26 cellular contexts compared by ENCODE assay signal in the genomic region with DNA sequence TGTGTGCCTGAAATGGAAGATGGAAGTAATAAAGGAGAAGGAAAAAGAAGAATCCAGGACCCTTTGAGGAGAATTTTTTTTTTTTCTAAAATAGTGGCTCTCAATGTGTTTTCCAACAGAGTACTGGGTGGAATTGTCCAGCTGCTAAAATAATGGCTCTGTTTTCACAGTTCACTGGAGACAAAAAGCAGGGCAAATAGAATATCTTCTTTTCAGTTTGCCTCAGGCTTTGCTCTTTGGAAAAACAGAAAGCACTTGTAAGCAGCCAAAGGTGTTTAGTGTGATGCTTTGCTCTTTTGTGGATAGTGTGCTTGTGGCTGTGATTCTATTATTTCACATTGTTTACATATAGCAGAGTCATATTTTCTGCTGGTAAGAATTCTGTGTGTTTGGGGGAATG.
"Had no signal": no experiment of that assay in that cellular context is flagged by ENCODE, and none has a peak within 500 bp of the region (broad histone marks: within the 10 kb centered on the region; RNA-seq: fewer than 3 reads in every experiment).

No MANE protein-coding gene starts in this region.

- DNase-seq: activated CD4-positive, alpha-beta memory T cell treated with anti-CD3 and anti-CD28 coated beads, Interleukin-2, amount 10 ng/mL, durations not matched to agents 7 days and 5 days; activated CD4-positive, alpha-beta T cell treated with anti-CD3 and anti-CD28 coated beads for 4 hours; activated CD4-positive, CD25-positive, alpha-beta regulatory T cell; activated gamma-delta T cell; activated naive CD4-positive, alpha-beta T cell treated with anti-CD3 and anti-CD28 coated beads, Interleukin-2, amount 50 U/mL, for 16 hours; anterior cingulate cortex; body of pancreas; heart right ventricle; islet precursor cell; left cardiac atrium; mesenchymal stem cell; nephron progenitor cell; retina; sigmoid colon; stimulated activated CD4-positive, alpha-beta T cell treated with anti-CD3 and anti-CD28 coated beads, Interleukin-15, amount 100 ng/mL, for 24 hours; stimulated activated CD4-positive, alpha-beta T cell treated with anti-CD3 and anti-CD28 coated beads, Interleukin-2, amount 100 ng/mL, for 48 hours; stimulated activated CD8-positive, alpha-beta memory T cell treated with anti-CD3 and anti-CD28 coated beads, Interleukin-4, amount 100 ng/mL, for 48 hours; stimulated activated naive B cell treated with anti-CD40 and anti-IgM and Interleukin-4, amounts not matched to agents 10 μg/mL and 1 μg/mL and 100 μg/mL, for 72 hours; T1000; testis had no signal

- H3K36me3 ChIP-seq: cardiac muscle cell, heart right ventricle, sigmoid colon, vagina had no signal

- H3K36me3 Mint-ChIP-seq: stimulated activated naive B cell treated with anti-CD40 and anti-IgM and Interleukin-4, amounts not matched to agents 10 μg/mL and 1 μg/mL and 100 μg/mL, for 72 hours; type B pancreatic cell had no signal

- H3K4me3 ChIP-seq: body of pancreas, cardiac muscle cell, heart right ventricle, sigmoid colon, smooth muscle cell, testis, vagina had no signal

- H3K9me3 ChIP-seq: body of pancreas, sigmoid colon, testis, vagina had no signal

- H3K27ac ChIP-seq: body of pancreas, cardiac muscle cell, heart right ventricle, sigmoid colon, testis, vagina had no signal

- H3K9me3 Mint-ChIP-seq: activated CD4-positive, alpha-beta memory T cell treated with anti-CD3 and anti-CD28 coated beads, Interleukin-2, amount 10 ng/mL, durations not matched to agents 7 days and 5 days; activated T-helper 1 cell treated with anti-CD3 and anti-CD28 coated beads, Interleukin-12 subunit alpha, Interleukin-12 subunit beta, Interleukin-2, Interleukin-4 antibody, amounts not matched to agents 30 ng/mL and 10 ng/mL and 1 ng/mL, durations not matched to agents 14 hours and 24 hours and 36 hours; type B pancreatic cell had no signal

- H3K4me1 ChIP-seq: body of pancreas, sigmoid colon, testis, vagina had no signal

- H3K4me2 ChIP-seq: smooth muscle cell had no signal

- H3K27me3 ChIP-seq: body of pancreas, cardiac muscle cell, heart right ventricle, sigmoid colon, testis, vagina had no signal

- ATAC-seq: body of pancreas; heart right ventricle; left cardiac atrium; stimulated activated naive B cell treated with anti-CD40 and anti-IgM and Interleukin-4, amounts not matched to agents 10 μg/mL and 1 μg/mL and 100 μg/mL, for 72 hours had no signal

- H3K27ac Mint-ChIP-seq: activated CD4-positive, alpha-beta memory T cell treated with anti-CD3 and anti-CD28 coated beads, Interleukin-2, amount 10 ng/mL, durations not matched to agents 7 days and 5 days; activated T-helper 1 cell treated with anti-CD3 and anti-CD28 coated beads, Interleukin-12 subunit alpha, Interleukin-12 subunit beta, Interleukin-2, Interleukin-4 antibody, amounts not matched to agents 30 ng/mL and 10 ng/mL and 1 ng/mL, durations not matched to agents 14 hours and 24 hours and 36 hours; nephron progenitor cell; progenitor cell of endocrine pancreas; stimulated activated naive B cell treated with anti-CD40 and anti-IgM and Interleukin-4, amounts not matched to agents 10 μg/mL and 1 μg/mL and 100 μg/mL, for 72 hours; type B pancreatic cell had no signal
